Comparison of ENCODE assay signal across 2 cellular contexts in the genomic region with DNA sequence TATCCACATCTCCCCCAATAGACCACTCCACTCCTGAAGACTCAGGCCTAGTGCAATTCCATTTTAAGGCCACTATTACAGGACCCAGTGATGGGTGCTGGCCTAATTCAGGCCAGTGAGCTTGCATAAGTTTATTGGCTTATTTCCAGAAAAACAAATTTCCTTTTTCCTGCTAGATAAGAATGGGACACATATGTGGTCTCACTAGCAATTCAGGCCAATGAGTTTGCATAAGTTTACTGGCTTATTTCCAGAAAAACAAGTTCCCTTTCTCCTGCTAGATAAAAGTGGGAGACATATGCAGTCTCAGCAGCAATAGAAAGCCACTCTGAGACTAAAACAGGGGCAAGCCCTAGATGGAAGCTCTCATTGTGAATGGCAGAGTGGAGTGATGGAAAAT.
TF ChIP-seq lines count a peak whose summit lies in the region.

No MANE protein-coding gene starts in this region.

TF ChIP-seq in Ishikawa, 13 proteins besides CTCF, POLR2A, EP300 and RAD21:
- no peak for TF ChIP-seq MAX (IDR thresholded peaks at IDR 0.05)
- TF ChIP-seq, protein P1, sequence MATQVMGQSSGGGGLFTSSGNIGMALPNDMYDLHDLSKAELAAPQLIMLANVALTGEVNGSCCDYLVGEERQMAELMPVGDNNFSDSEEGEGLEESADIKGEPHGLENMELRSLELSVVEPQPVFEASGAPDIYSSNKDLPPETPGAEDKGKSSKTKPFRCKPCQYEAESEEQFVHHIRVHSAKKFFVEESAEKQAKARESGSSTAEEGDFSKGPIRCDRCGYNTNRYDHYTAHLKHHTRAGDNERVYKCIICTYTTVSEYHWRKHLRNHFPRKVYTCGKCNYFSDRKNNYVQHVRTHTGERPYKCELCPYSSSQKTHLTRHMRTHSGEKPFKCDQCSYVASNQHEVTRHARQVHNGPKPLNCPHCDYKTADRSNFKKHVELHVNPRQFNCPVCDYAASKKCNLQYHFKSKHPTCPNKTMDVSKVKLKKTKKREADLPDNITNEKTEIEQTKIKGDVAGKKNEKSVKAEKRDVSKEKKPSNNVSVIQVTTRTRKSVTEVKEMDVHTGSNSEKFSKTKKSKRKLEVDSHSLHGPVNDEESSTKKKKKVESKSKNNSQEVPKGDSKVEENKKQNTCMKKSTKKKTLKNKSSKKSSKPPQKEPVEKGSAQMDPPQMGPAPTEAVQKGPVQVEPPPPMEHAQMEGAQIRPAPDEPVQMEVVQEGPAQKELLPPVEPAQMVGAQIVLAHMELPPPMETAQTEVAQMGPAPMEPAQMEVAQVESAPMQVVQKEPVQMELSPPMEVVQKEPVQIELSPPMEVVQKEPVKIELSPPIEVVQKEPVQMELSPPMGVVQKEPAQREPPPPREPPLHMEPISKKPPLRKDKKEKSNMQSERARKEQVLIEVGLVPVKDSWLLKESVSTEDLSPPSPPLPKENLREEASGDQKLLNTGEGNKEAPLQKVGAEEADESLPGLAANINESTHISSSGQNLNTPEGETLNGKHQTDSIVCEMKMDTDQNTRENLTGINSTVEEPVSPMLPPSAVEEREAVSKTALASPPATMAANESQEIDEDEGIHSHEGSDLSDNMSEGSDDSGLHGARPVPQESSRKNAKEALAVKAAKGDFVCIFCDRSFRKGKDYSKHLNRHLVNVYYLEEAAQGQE (IDR thresholded peaks at IDR 0.05; ENCODE audit: low read depth), result no peak
- TF ChIP-seq TEAD4 (IDR thresholded peaks at IDR 0.05), result no peak
- TF ChIP-seq EGR1 (IDR thresholded peaks at IDR 0.05), result no peak
- TF ChIP-seq CEBPB (IDR thresholded peaks at IDR 0.05), result 0 out of 2 replicates have a peak, but pooled peaks have one; percentile 29
- no peak for TF ChIP-seq YY1 (IDR thresholded peaks at IDR 0.05; ENCODE audit: low read depth)
- no peak for TF ChIP-seq CREB1 (IDR thresholded peaks at IDR 0.05; ENCODE audit: low read depth)
- no peak for TF ChIP-seq FOXM1 (IDR thresholded peaks at IDR 0.05; ENCODE audit: borderline replicate concordance, low read depth)
- TF ChIP-seq NFIC (IDR thresholded peaks at IDR 0.05), result peak; percentile 51; the same call in 1 of the 2 replicates
- no peak for TF ChIP-seq ZBTB7A (IDR thresholded peaks at IDR 0.05; ENCODE audit: low read depth)
- TF ChIP-seq USF1 (IDR thresholded peaks at IDR 0.05), result no peak
- TF ChIP-seq TAF1 (IDR thresholded peaks at IDR 0.05; ENCODE audit: low read depth), result no peak
- TF ChIP-seq TCF12 (IDR thresholded peaks at IDR 0.05; ENCODE audit: low read depth), result no peak
TF ChIP-seq in Ishikawa: peak in this region for 2.

TF ChIP-seq in K562, 482 proteins besides CTCF, POLR2A, EP300 and RAD21 (continues in another document):
- 0 out of 4 replicates have a peak, but pooled peaks of 1 of the 2 experiments have one; percentile 8 for TF ChIP-seq RCOR1 (IDR thresholded peaks at IDR 0.05; ENCODE audit: borderline replicate concordance in 1 of 2, low read depth in 2 of 2, low read length in 2 of 2)
- peak; percentile 45; the same call in 1 of the 2 replicates for TF ChIP-seq DPF2 (IDR thresholded peaks at IDR 0.05)
- TF ChIP-seq NFIC (IDR thresholded peaks at IDR 0.05), result peak; percentile 95
- TF ChIP-seq SOX6 (IDR thresholded peaks at IDR 0.05), result peak; percentile 50; the same call in 1 of the 2 replicates
- TF ChIP-seq RREB1 (CRISPR knock-in tag; IDR thresholded peaks at IDR 0.05), result no peak
- 0 out of 2 replicates have a peak, but pooled peaks have one; percentile 19 for TF ChIP-seq NFIX (CRISPR knock-in tag; IDR thresholded peaks at IDR 0.05; ENCODE audit: low read depth)
- TF ChIP-seq RUNX1 (IDR thresholded peaks at IDR 0.05; ENCODE audit: low read depth), result no peak
- TF ChIP-seq ZNF79 (CRISPR knock-in tag; IDR thresholded peaks at IDR 0.05; ENCODE audit: low read depth), result no peak
- no peak for TF ChIP-seq BRCA1 (IDR thresholded peaks at IDR 0.05)
- TF ChIP-seq BRCA1 (CRISPR knock-in tag; IDR thresholded peaks at IDR 0.05), result no peak
- peak; percentile 42 to 83; a peak in 2 of 4 replicates for TF ChIP-seq TRIM24 (IDR thresholded peaks at IDR 0.05)
- TF ChIP-seq ERF (CRISPR knock-in tag; IDR thresholded peaks at IDR 0.05), result no peak
- TF ChIP-seq ATF7 (IDR thresholded peaks at IDR 0.05), result peak; percentile 42; the same call in 1 of the 2 replicates
- TF ChIP-seq ZBTB1 (CRISPR knock-in tag; IDR thresholded peaks at IDR 0.05; ENCODE audit: borderline replicate concordance, low read depth), result no peak
- peak; percentile 36; the same call in 1 of the 2 replicates for TF ChIP-seq TCF3 (CRISPR knock-in tag; IDR thresholded peaks at IDR 0.05)
- peak in 1 of 2 experiments; percentile 52; a peak in 1 of 4 replicates for TF ChIP-seq TBL1XR1 (IDR thresholded peaks at IDR 0.05; ENCODE audit: low read length in 2 of 2)
- TF ChIP-seq ZNF318 (IDR thresholded peaks at IDR 0.05; ENCODE audit: borderline replicate concordance in 1 of 2, low read depth in 1 of 2), result peak in 1 of 2 experiments; percentile 60; a peak in 2 of 4 replicates
- no peak for TF ChIP-seq CEBPG (CRISPR knock-in tag; IDR thresholded peaks at IDR 0.05)
- TF ChIP-seq CEBPG (tag; conservative IDR thresholded peaks at IDR 0.05 in 1 of 2, IDR thresholded peaks at IDR 0.05 in 1 of 2), result peak in 1 of 2 experiments; percentile 68; a peak in 1 of 4 replicates
- peak; percentile 79 for TF ChIP-seq MAFG (tag; conservative IDR thresholded peaks at IDR 0.05)
- no peak for TF ChIP-seq YY1 (IDR thresholded peaks at IDR 0.05; ENCODE audit: borderline replicate concordance in 1 of 3, control insufficient read depth in 1 of 3, extremely low read depth in 1 of 3, insufficient read depth in 3 of 3, insufficient read length in 1 of 3, insufficient replicate concordance in 2 of 3, low read depth in 1 of 3, low read length in 2 of 3)
- TF ChIP-seq PYGO2 (tag; IDR thresholded peaks at IDR 0.05), result no peak
- TF ChIP-seq NR4A1 (CRISPR knock-in tag; IDR thresholded peaks at IDR 0.05), result no peak
- no peak for TF ChIP-seq NR4A1 (tag; IDR thresholded peaks at IDR 0.05)
- TF ChIP-seq CBFA2T3 (IDR thresholded peaks at IDR 0.05), result peak; percentile 30; the same call in 1 of the 2 replicates
- TF ChIP-seq FOXK2 (conservative IDR thresholded peaks at IDR 0.05 in 1 of 2, IDR thresholded peaks at IDR 0.05 in 1 of 2; ENCODE audit: low read depth in 2 of 2), result no peak
- peak; percentile 12; the same call in 1 of the 2 replicates for TF ChIP-seq GATA2 (CRISPR knock-in tag; IDR thresholded peaks at IDR 0.05)
- peak; percentile 31; the same call in 1 of the 2 replicates for TF ChIP-seq NCOR1 (IDR thresholded peaks at IDR 0.05)
- peak; percentile 77 for TF ChIP-seq MAFK (IDR thresholded peaks at IDR 0.05; ENCODE audit: low read length)
- peak; percentile 85 for TF ChIP-seq CEBPB (tag; IDR thresholded peaks at IDR 0.05)
- 0 out of 2 replicates have a peak, but pooled peaks have one; percentile 51 for TF ChIP-seq TRIM28 (IDR thresholded peaks at IDR 0.05)
- TF ChIP-seq NFE2 (IDR thresholded peaks at IDR 0.05; ENCODE audit: low read depth), result peak; percentile 72
- TF ChIP-seq ETV1 (tag; conservative IDR thresholded peaks at IDR 0.05; ENCODE audit: low read depth), result peak; percentile 43; the same call in 1 of the 2 replicates
- TF ChIP-seq SNIP1 (IDR thresholded peaks at IDR 0.05; ENCODE audit: low read depth), result no peak
- 0 out of 2 replicates have a peak, but pooled peaks have one; percentile 32 for TF ChIP-seq ZEB2 (IDR thresholded peaks at IDR 0.05)
- no peak for TF ChIP-seq FOXP1 (CRISPR knock-in tag; IDR thresholded peaks at IDR 0.05)
- peak; percentile 25; the same call in 1 of the 2 replicates for TF ChIP-seq SMAD4 (CRISPR knock-in tag; conservative IDR thresholded peaks at IDR 0.05)
- no peak for TF ChIP-seq HINFP (tag; conservative IDR thresholded peaks at IDR 0.05; ENCODE audit: low read depth)
- TF ChIP-seq CBX1 (IDR thresholded peaks at IDR 0.05; ENCODE audit: low read depth), result no peak
- TF ChIP-seq MAFF (IDR thresholded peaks at IDR 0.05; ENCODE audit: low read length), result peak; percentile 78; the same call in 1 of the 2 replicates
